8 cellular contexts compared by ENCODE assay signal in genomic region chr11:69131644-69132300, GRCh38. TPM values are rescaled to one million over a fixed set of nuclear protein-coding genes. Genes with fewer than 3 reads are reported as not detected.
DNase-seq lines count a peak whose midpoint lies in the region; ATAC-seq and TF ChIP-seq lines count a peak whose summit lies in the region.

No MANE protein-coding gene starts in this region.

- CTCF ChIA-PET in HEK293T (lab: Yijun Ruan, JAX): interaction anchor here (0.5 to 1.3 kb wide), 12 partner anchors 9 to 543 kb away, joined by 3 to 6 read pairs (median 4); partner anchors contain the start of gene LTO1

- 5 to 77% methylated on average over 2 to 6 of the region's 15 CpGs for WGBS in gastroesophageal sphincter (ENCODE audit: low coverage in 1 of 2), 2 donors

- TF ChIP-seq POLR2A in gastroesophageal sphincter (IDR thresholded peaks at IDR 0.05): no peak

- H3K27ac Mint-ChIP-seq in activated naive CD8-positive, alpha-beta T cell treated with anti-CD3 and anti-CD28 coated beads, Interleukin-2, amount 50 U/mL, for 24 hours: no peak overlapping the region

- ATAC-seq in gastroesophageal sphincter (peak; percentile 79), HG03045 (IDR thresholded peaks at IDR 0.05; ENCODE audit: unreplicated experiment) (no peak), GM19397 (IDR thresholded peaks at IDR 0.05; ENCODE audit: unreplicated experiment) (no peak)
- no peak for ATAC-seq in activated naive CD8-positive, alpha-beta T cell treated with anti-CD3 and anti-CD28 coated beads, Interleukin-2, amount 50 U/mL, for 24 hours

- peaks cover 21% of the 10 kb centered on the region for H3K4me1 Mint-ChIP-seq in activated naive CD8-positive, alpha-beta T cell treated with anti-CD3 and anti-CD28 coated beads, Interleukin-2, amount 50 U/mL, for 24 hours

- H3K36me3 Mint-ChIP-seq in activated naive CD8-positive, alpha-beta T cell treated with anti-CD3 and anti-CD28 coated beads, Interleukin-2, amount 50 U/mL, for 24 hours (ENCODE audit: low read depth): peaks cover 6% of the 10 kb centered on the region

- H3K9me3 Mint-ChIP-seq in activated naive CD8-positive, alpha-beta T cell treated with anti-CD3 and anti-CD28 coated beads, Interleukin-2, amount 50 U/mL, for 24 hours: peaks cover 18% of the 10 kb centered on the region

- H3K4me3 Mint-ChIP-seq in activated naive CD8-positive, alpha-beta T cell treated with anti-CD3 and anti-CD28 coated beads, Interleukin-2, amount 50 U/mL, for 24 hours: no peak overlapping the region

- TF ChIP-seq EP300 in gastroesophageal sphincter (IDR thresholded peaks at IDR 0.05): no peak

- DNase-seq in AG09319 (ENCODE audit: extremely low read depth, low read depth): peak; percentile 36
- DNase-seq in HEK293T (ENCODE audit: extremely low spot score): peak; percentile 75
- peak; percentile 85 for DNase-seq in SK-N-DZ (ENCODE audit: low spot score)
- peak; percentile 41 for DNase-seq in pons (ENCODE audit: low spot score)
- no peak for DNase-seq in activated naive CD8-positive, alpha-beta T cell treated with anti-CD3 and anti-CD28 coated beads, Interleukin-2, amount 50 U/mL, for 24 hours

- H3K9me3 ChIP-seq in gastroesophageal sphincter: peaks cover 0 to 7% (median 0%) of the 10 kb centered on the region in 3 donors

- no peaks in the 10 kb centered on the region for H3K27me3 Mint-ChIP-seq in activated naive CD8-positive, alpha-beta T cell treated with anti-CD3 and anti-CD28 coated beads, Interleukin-2, amount 50 U/mL, for 24 hours

- no peak overlapping the region for H3K4me3 ChIP-seq in gastroesophageal sphincter

- TF ChIP-seq CTCF in AG09319 (IDR thresholded peaks at IDR 0.05; ENCODE audit: low read depth, low read length): peak; percentile 68
- TF ChIP-seq CTCF in gastroesophageal sphincter (IDR thresholded peaks at IDR 0.05): peak in 3 of 4 experiments; percentile 80 to 92 (median 87)

- H3K36me3 ChIP-seq in gastroesophageal sphincter: peaks cover 0 to 18% of the 10 kb centered on the region in 2 donors

- peak overlapping the region in 2 of 4 donors; percentile 7 to 31 for H3K27ac ChIP-seq in gastroesophageal sphincter

- peaks cover 0 to 17% (median 13%) of the 10 kb centered on the region in 3 donors for H3K4me1 ChIP-seq in gastroesophageal sphincter

- POLR2A ChIA-PET in HEK293T (lab: Yijun Ruan, JAX): interaction anchor here (0.7 kb wide), 1 partner anchor 170 kb away, joined by 3 read pairs; no protein-coding TSS in a partner anchor

- no peaks in the 10 kb centered on the region for H3K27me3 ChIP-seq in gastroesophageal sphincter

TF ChIP-seq in HEK293T, 16 proteins besides CTCF, POLR2A, EP300 and RAD21:
- no peak for TF ChIP-seq CTBP1 (IDR thresholded peaks at IDR 0.05; ENCODE audit: borderline replicate concordance)
- TF ChIP-seq ELF4 (IDR thresholded peaks at IDR 0.05): no peak
- no peak for TF ChIP-seq BHLHE40 (IDR thresholded peaks at IDR 0.05; ENCODE audit: borderline replicate concordance)
- TF ChIP-seq FOXM1 (IDR thresholded peaks at IDR 0.05; ENCODE audit: borderline replicate concordance): no peak
- TF ChIP-seq NFRKB (IDR thresholded peaks at IDR 0.05): no peak
- TF ChIP-seq FOXA1 (IDR thresholded peaks at IDR 0.05): no peak
- TF ChIP-seq LEF1 (IDR thresholded peaks at IDR 0.05; ENCODE audit: borderline replicate concordance): no peak
- no peak for TF ChIP-seq ARNT (IDR thresholded peaks at IDR 0.05)
- TF ChIP-seq ZNF384 (IDR thresholded peaks at IDR 0.05): no peak
- TF ChIP-seq PKNOX1 (IDR thresholded peaks at IDR 0.05): no peak
- TF ChIP-seq FOXK2 (IDR thresholded peaks at IDR 0.05): no peak
- TF ChIP-seq HDGF (IDR thresholded peaks at IDR 0.05; ENCODE audit: borderline replicate concordance): no peak
- TF ChIP-seq TARDBP (IDR thresholded peaks at IDR 0.05): no peak
- TF ChIP-seq L3MBTL2 (conservative IDR thresholded peaks at IDR 0.05): no peak
- no peak for TF ChIP-seq SUZ12 (IDR thresholded peaks at IDR 0.05)
- TF ChIP-seq SP1 (IDR thresholded peaks at IDR 0.05): no peak

RNA-seq across cellular contexts. Expression of gene SMIM38, which starts 24.0 kb away (rescaled TPM):
- polyA plus RNA-seq in SK-N-DZ (2014; cell fraction: cytosol; rRNA removed): 1.4 and 1.5 TPM in 2 replicates
- 2.9 and 3.0 TPM in 2 replicates for polyA plus RNA-seq in SK-N-DZ (2014; cell fraction: nucleus; rRNA removed)
- 1 to 10 TPM; 1.2 to 2.3 (median 1.3) TPM for total RNA-seq in gastroesophageal sphincter
